Comparison of ENCODE assay signal across 9 cellular contexts in the genomic region with DNA sequence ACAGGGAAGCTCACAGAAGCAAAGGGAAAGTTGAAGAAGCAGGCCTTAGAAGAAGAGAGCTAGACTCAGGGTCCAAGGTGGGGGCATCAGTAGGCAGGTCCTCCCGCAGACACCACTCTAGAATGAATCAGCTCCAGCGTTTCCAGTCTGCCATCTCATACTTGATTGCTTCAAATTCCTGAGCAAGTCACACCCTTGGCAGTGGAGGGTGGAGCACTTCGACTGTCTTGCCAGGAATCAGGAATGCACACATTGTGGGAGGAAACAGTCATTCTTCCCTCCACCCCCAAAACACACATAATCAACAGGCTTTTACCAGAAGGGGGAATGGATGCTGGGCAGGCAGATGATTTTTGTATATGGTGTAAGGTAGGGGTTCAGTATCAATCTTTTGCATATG.
A peak's percentile ranks its signal among the peaks of the same experiment; 100 is the strongest.
DNase-seq lines count a peak whose midpoint lies in the region; ATAC-seq, FAIRE-seq and TF ChIP-seq lines count a peak whose summit lies in the region.
"Had no signal": no experiment of that assay in that cellular context is flagged by ENCODE, and none has a peak within 500 bp of the region (broad histone marks: within the 10 kb centered on the region; RNA-seq: fewer than 3 reads in every experiment).

No MANE protein-coding gene starts in this region.

- H3K9ac ChIP-seq in mammary epithelial cell (ENCODE audit: insufficient read depth, low read length) (peak overlapping the region; percentile 52), keratinocyte (ENCODE audit: control insufficient read depth, extremely low read depth, insufficient read depth, low read length) (peak overlapping the region; percentile 81)

- H3K4me1 ChIP-seq in mammary epithelial cell (ENCODE audit: insufficient read depth, low read length): peaks cover 29% of the 10 kb centered on the region
- peaks cover 42% of the 10 kb centered on the region for H3K4me1 ChIP-seq in keratinocyte (ENCODE audit: control insufficient read depth, extremely low read depth, insufficient read depth, low read length)

- H3K4me3 ChIP-seq in mammary epithelial cell (replicated peaks in 1 of 3; ENCODE audit: insufficient read depth in 1 of 3, low read depth in 2 of 3, low read length in 3 of 3) (no peak overlapping the region), keratinocyte (ENCODE audit: control insufficient read depth in 2 of 3, extremely low read depth in 1 of 3, insufficient read depth in 2 of 3, low read depth in 1 of 3, low read length in 3 of 3) (peak overlapping the region in 2 of 3 experiments; percentile 18 to 53)

- dilution Hi-C loops in mammary epithelial cell (cut with HindIII; ENCODE audit: low sequenced_read_pairs): no loop called here
- dilution Hi-C loops in keratinocyte (cut with MboI; ENCODE audit: extremely low pct_ligation_motif_present, low sequenced_read_pairs): no loop called here

- ATAC-seq in HG02981 (IDR thresholded peaks at IDR 0.05; ENCODE audit: unreplicated experiment) (no peak), GM21737 (IDR thresholded peaks at IDR 0.05; ENCODE audit: unreplicated experiment) (no peak)
- ATAC-seq: natural killer cell had no signal

- H3K27me3 ChIP-seq in mammary epithelial cell (ENCODE audit: insufficient read depth, low read length) (no peaks in the 10 kb centered on the region), keratinocyte (ENCODE audit: control insufficient read depth, extremely low read depth, insufficient read depth, low read length) (no peaks in the 10 kb centered on the region)

- H3K9me3 ChIP-seq in mammary epithelial cell (replicated peaks; ENCODE audit: insufficient read depth, low read length): no peaks in the 10 kb centered on the region
- no peaks in the 10 kb centered on the region for H3K9me3 ChIP-seq in keratinocyte (ENCODE audit: control insufficient read depth, low read depth, low read length)

- in situ Hi-C loops in mammary epithelial cell (cut with MboI; ENCODE audit: low sequenced_read_pairs in 2 of 2): no loop called here

- DNase-seq in HT1080 (ENCODE audit: low read depth): peak; percentile 98
- peak; percentile 90 for DNase-seq in mammary epithelial cell
- DNase-seq in keratinocyte (ENCODE audit: low read depth, low spot score): peak; percentile 92
- DNase-seq in urothelium cell line (ENCODE audit: low spot score): peak; percentile 86
- DNase-seq in germinal center (ENCODE audit: low spot score): no peak
- DNase-seq: activated CD8-positive, alpha-beta memory T cell treated with anti-CD3 and anti-CD28 coated beads for 24 hours; natural killer cell had no signal

- WGBS in mammary epithelial cell (ENCODE audit: low coverage, missing lambda C conversion rate): 3% methylated on average over 3 of the region's 3 CpGs

- FAIRE-seq in keratinocyte (lab: Jason Lieb, UNC) (peak; percentile 97), urothelium cell line (lab: Jason Lieb, UNC) (peak; percentile 52)

- H2AFZ ChIP-seq in mammary epithelial cell (ENCODE audit: low read depth, low read length) (peak overlapping the region; percentile 43), keratinocyte (ENCODE audit: control insufficient read depth, low read length) (peak overlapping the region; percentile 65)

- H3K79me2 ChIP-seq in mammary epithelial cell (ENCODE audit: insufficient read depth, low read length) (no peaks in the 10 kb centered on the region), keratinocyte (ENCODE audit: control insufficient read depth, insufficient read depth, low read length) (no peaks in the 10 kb centered on the region)

- H4K20me1 ChIP-seq in mammary epithelial cell (ENCODE audit: insufficient read depth, low read length) (no peaks in the 10 kb centered on the region), keratinocyte (ENCODE audit: control insufficient read depth, extremely low read depth, insufficient read depth, low read length) (no peaks in the 10 kb centered on the region)

- intact Hi-C loops in mammary epithelial cell (cut with micrococcal nuclease): no loop called here

- CTCF ChIA-PET in mammary epithelial cell (lab: Charles Lee; ENCODE audit: low non-redundant PET): no interaction called here

- no peak for TF ChIP-seq CTCF in mammary epithelial cell (conservative IDR thresholded peaks at IDR 0.05 in 1 of 2, IDR thresholded peaks at IDR 0.05 in 1 of 2; ENCODE audit: extremely low read depth in 1 of 2, insufficient read depth in 1 of 2, low read depth in 1 of 2, low read length in 2 of 2)
- no peak for TF ChIP-seq CTCF in keratinocyte (optimal IDR thresholded peaks at IDR 0.05 in 1 of 3, IDR thresholded peaks at IDR 0.05 in 1 of 3, conservative IDR thresholded peaks at IDR 0.05 in 1 of 3; ENCODE audit: extremely low read depth in 1 of 3, insufficient read depth in 2 of 3, low read length in 3 of 3)

- H3K27ac ChIP-seq in mammary epithelial cell (ENCODE audit: insufficient read depth, low read depth, low read length) (peak overlapping the region; percentile 95), keratinocyte (ENCODE audit: control insufficient read depth, insufficient read depth, low read length) (peak overlapping the region; percentile 99)

- H3K9me1 ChIP-seq in keratinocyte (ENCODE audit: control insufficient read depth, extremely low read depth, insufficient read depth, low read length): no peaks in the 10 kb centered on the region

- H3K36me3 ChIP-seq in mammary epithelial cell (ENCODE audit: insufficient read depth, low read length): no peaks in the 10 kb centered on the region
- H3K36me3 ChIP-seq in keratinocyte (ENCODE audit: control insufficient read depth in 2 of 2, extremely low read depth in 1 of 2, insufficient read depth in 2 of 2, low read length in 2 of 2): no peaks in the 10 kb centered on the region

- H3K4me2 ChIP-seq in mammary epithelial cell (ENCODE audit: insufficient read depth, low read depth, low read length) (peak overlapping the region; percentile 57), keratinocyte (ENCODE audit: control insufficient read depth, extremely low read depth, insufficient read depth, low read depth, low read length) (peak overlapping the region; percentile 91)

- BruUV-seq in mammary epithelial cell (replicated peaks; lab: Mats Ljungman, UMichigan): no TSS peak

Comparison
In these comparisons a context has a peak if more than half of its experiments do, and no peak if none do; other contexts are left out.
1. H3K4me3 ChIP-seq: peak in keratinocyte (2 of 3); none in mammary epithelial cell (0 of 3).